In genomic region chr5:98576275-98576674, GRCh38 we compare ENCODE assay signal across 25 cellular contexts.
"Had no signal": no experiment of that assay in that cellular context is flagged by ENCODE, and none has a peak within 500 bp of the region (broad histone marks: within the 10 kb centered on the region; RNA-seq: fewer than 3 reads in every experiment).

No MANE protein-coding gene starts in this region.

- H3K4me1 ChIP-seq: esophagus squamous epithelium, parathyroid adenoma, sigmoid colon, thyroid gland, vagina had no signal

- DNase-seq: dermis blood vessel endothelial cell; effector memory CD4-positive, alpha-beta T cell; erythroblast; esophagus squamous epithelium; foreskin melanocyte; hypothalamus; immature natural killer cell; islet precursor cell; mesendoderm; midbrain; naive thymus-derived CD8-positive, alpha-beta T cell; nephron progenitor cell; sigmoid colon; stimulated activated CD4-positive, alpha-beta T cell treated with anti-CD3 and anti-CD28 coated beads, Interleukin-2, amount 100 ng/mL, for 24 hours; stimulated activated CD4-positive, alpha-beta T cell treated with anti-CD3 and anti-CD28 coated beads, Interleukin-4, amount 100 ng/mL, for 24 hours; stimulated activated naive CD4-positive, alpha-beta T cell treated with Interleukin-2 at 50 U/mL for 16 hours; stomach; thyroid gland; trophoblast cell had no signal

- H3K79me2 ChIP-seq: parathyroid adenoma had no signal

- H2AFZ ChIP-seq: parathyroid adenoma had no signal

- H3K9me3 ChIP-seq: esophagus squamous epithelium, neutrophil, sigmoid colon, stomach, thyroid gland, vagina had no signal

- H3K4me3 ChIP-seq: coronary artery, esophagus squamous epithelium, sigmoid colon, stomach, thyroid gland, vagina had no signal

- H3K27me3 ChIP-seq: esophagus squamous epithelium, neutrophil, sigmoid colon, stomach, thyroid gland, vagina had no signal

- ATAC-seq: left lobe of liver; naive thymus-derived CD8-positive, alpha-beta T cell; stimulated activated effector memory CD8-positive, alpha-beta T cell treated with anti-CD3 and anti-CD28 coated beads, Interleukin-12 subunit alpha, Interleukin-12 subunit beta, amount 100 ng/mL, for 72 hours had no signal

- H3K36me3 ChIP-seq: esophagus squamous epithelium, neutrophil, sigmoid colon, stomach, thyroid gland, vagina had no signal

- H3K9ac ChIP-seq: parathyroid adenoma had no signal

- H3K27ac ChIP-seq: coronary artery, esophagus squamous epithelium, neutrophil, parathyroid adenoma, sigmoid colon, stomach, thyroid gland, vagina had no signal
